In genomic region chr17:29732209-29732608, GRCh38 we compare ENCODE assay signal across 20 cellular contexts.
DNase-seq lines count a peak whose midpoint lies in the region; ATAC-seq, FAIRE-seq and TF ChIP-seq lines count a peak whose summit lies in the region.
"Had no signal": no experiment of that assay in that cellular context is flagged by ENCODE, and none has a peak within 500 bp of the region (broad histone marks: within the 10 kb centered on the region; RNA-seq: fewer than 3 reads in every experiment).

No MANE protein-coding gene starts in this region.

- H3K27ac ChIP-seq in Panc1 (ENCODE audit: low read length) (peak overlapping the region; percentile 30), keratinocyte (ENCODE audit: control insufficient read depth, insufficient read depth, low read length) (peak overlapping the region; percentile 98), smooth muscle cell (ENCODE audit: low read depth) (peak overlapping the region; percentile 82)
- H3K27ac ChIP-seq: uterus had no signal

- FAIRE-seq in keratinocyte (lab: Jason Lieb, UNC) = no peak

- intact Hi-C loops in Panc1 (cut with micrococcal nuclease; ENCODE audit: unreplicated experiment) = no loop called here

- 77% methylated on average over 1 of the region's 1 CpG for WGBS in smooth muscle cell (ENCODE audit: low lambda C conversion rate)

- no peaks in the 10 kb centered on the region for H3K9me3 Mint-ChIP-seq in activated naive CD8-positive, alpha-beta T cell (ENCODE audit: low read depth)
- peaks cover 12% of the 10 kb centered on the region for H3K9me3 Mint-ChIP-seq in activated naive CD8-positive, alpha-beta T cell treated with anti-CD3 and anti-CD28 coated beads for 36 hours
- H3K9me3 Mint-ChIP-seq: activated T-helper 17 cell treated with anti-CD3 and anti-CD28 coated beads, Interleukin-2, amount 50 U/mL, for 72 hours had no signal

- peak overlapping the region; percentile 25 for H2AFZ ChIP-seq in keratinocyte (ENCODE audit: control insufficient read depth, low read length)
- H2AFZ ChIP-seq in smooth muscle cell (ENCODE audit: low read depth) = no peak overlapping the region

- peaks cover 14% of the 10 kb centered on the region for H3K4me1 ChIP-seq in Panc1 (ENCODE audit: control insufficient read depth, insufficient read depth, low read length)
- H3K4me1 ChIP-seq in keratinocyte (ENCODE audit: control insufficient read depth, extremely low read depth, insufficient read depth, low read length) = peaks cover 28% of the 10 kb centered on the region
- H3K4me1 ChIP-seq in smooth muscle cell (ENCODE audit: low read depth) = peaks cover 6% of the 10 kb centered on the region
- H3K4me1 ChIP-seq: uterus had no signal

- DNase-seq in activated naive CD8-positive, alpha-beta T cell treated with anti-CD3 and anti-CD28 coated beads for 36 hours = no peak
- DNase-seq in Panc1 (ENCODE audit: low read depth, low spot score) (no peak), keratinocyte (ENCODE audit: low read depth, low spot score) (no peak), smooth muscle cell (lab: John Stamatoyannopoulos, UW; ENCODE audit: unreplicated experiment) (no peak)
- no peak for DNase-seq in stimulated activated CD4-positive, alpha-beta T cell treated with anti-CD3 and anti-CD28 coated beads, Interleukin-2, amount 100 ng/mL, for 48 hours
- DNase-seq in stimulated activated CD4-positive, alpha-beta T cell treated with anti-CD3 and anti-CD28 coated beads, Interleukin-4, amount 100 ng/mL, for 24 hours = no peak
- DNase-seq: activated CD4-positive, alpha-beta T cell treated with anti-CD3 and anti-CD28 coated beads, Interleukin-2, amount 50 U/mL, for 1 hour; amniotic stem cell; BE2C; caudate nucleus; NCI-H2107; NCI-H510A treated with DMSO at 0.1 percent for 48 hours; stimulated activated CD4-positive, alpha-beta T cell treated with anti-CD3 and anti-CD28 coated beads, Interleukin-4, amount 100 ng/mL, for 4 hours; substantia nigra; T-helper 1 cell; uterus had no signal

- no peak overlapping the region for H3K4me3 Mint-ChIP-seq in activated naive CD8-positive, alpha-beta T cell
- H3K4me3 Mint-ChIP-seq in activated naive CD8-positive, alpha-beta T cell treated with anti-CD3 and anti-CD28 coated beads for 36 hours = no peak overlapping the region
- H3K4me3 Mint-ChIP-seq: activated T-helper 17 cell treated with anti-CD3 and anti-CD28 coated beads, Interleukin-2, amount 50 U/mL, for 72 hours; neural crest cell had no signal

- BruUV-seq in Panc1 (replicated peaks; lab: Mats Ljungman, UMichigan) = no TSS peak

- POLR2A ChIA-PET in Panc1 (lab: Charles Lee) = interaction anchor here (1.2 kb wide), 1 partner anchor 12 kb away, joined by 9 read pairs; no protein-coding TSS in a partner anchor

- H3K9me1 ChIP-seq in keratinocyte (ENCODE audit: control insufficient read depth, extremely low read depth, insufficient read depth, low read length) = no peaks in the 10 kb centered on the region

- H3K79me2 ChIP-seq in keratinocyte (ENCODE audit: control insufficient read depth, insufficient read depth, low read length) (no peaks in the 10 kb centered on the region), smooth muscle cell (ENCODE audit: low read depth) (no peaks in the 10 kb centered on the region)

- dilution Hi-C loops in keratinocyte (cut with MboI; ENCODE audit: extremely low pct_ligation_motif_present, low sequenced_read_pairs) = no loop called here

- peaks cover 11% of the 10 kb centered on the region for H3K36me3 Mint-ChIP-seq in activated naive CD8-positive, alpha-beta T cell
- H3K36me3 Mint-ChIP-seq in activated naive CD8-positive, alpha-beta T cell treated with anti-CD3 and anti-CD28 coated beads for 36 hours = peaks cover 36% of the 10 kb centered on the region

- no peak for TF ChIP-seq CTCF in Panc1 (IDR thresholded peaks at IDR 0.05)
- no peak for TF ChIP-seq CTCF in keratinocyte (optimal IDR thresholded peaks at IDR 0.05 in 1 of 3, IDR thresholded peaks at IDR 0.05 in 1 of 3, conservative IDR thresholded peaks at IDR 0.05 in 1 of 3; ENCODE audit: extremely low read depth in 1 of 3, insufficient read depth in 2 of 3, low read length in 3 of 3)
- TF ChIP-seq CTCF in smooth muscle cell (IDR thresholded peaks at IDR 0.05; ENCODE audit: borderline replicate concordance, insufficient read depth, poor library complexity, severe bottlenecking) = no peak

- peak overlapping the region; percentile 78 for H3K27ac Mint-ChIP-seq in activated naive CD8-positive, alpha-beta T cell
- no peak overlapping the region for H3K27ac Mint-ChIP-seq in activated naive CD8-positive, alpha-beta T cell treated with anti-CD3 and anti-CD28 coated beads for 36 hours
- H3K27ac Mint-ChIP-seq: activated T-helper 17 cell treated with anti-CD3 and anti-CD28 coated beads, Interleukin-2, amount 50 U/mL, for 72 hours had no signal

- no peak for ATAC-seq in Panc1
- no peak for ATAC-seq in GM21723 (IDR thresholded peaks at IDR 0.05; ENCODE audit: unreplicated experiment)
- ATAC-seq: activated T-helper 17 cell treated with anti-CD3 and anti-CD28 coated beads, Interleukin-2, amount 50 U/mL, for 72 hours had no signal

- H3F3A ChIP-seq in smooth muscle cell (ENCODE audit: low read depth) = no peaks in the 10 kb centered on the region

- H4K20me1 ChIP-seq in keratinocyte (ENCODE audit: control insufficient read depth, extremely low read depth, insufficient read depth, low read length) = no peaks in the 10 kb centered on the region
- H4K20me1 ChIP-seq in smooth muscle cell (ENCODE audit: low read depth) = no peaks in the 10 kb centered on the region

- no peaks in the 10 kb centered on the region for H3K27me3 Mint-ChIP-seq in activated naive CD8-positive, alpha-beta T cell
- H3K27me3 Mint-ChIP-seq in activated naive CD8-positive, alpha-beta T cell treated with anti-CD3 and anti-CD28 coated beads for 36 hours = no peaks in the 10 kb centered on the region
- H3K27me3 Mint-ChIP-seq: activated T-helper 17 cell treated with anti-CD3 and anti-CD28 coated beads, Interleukin-2, amount 50 U/mL, for 72 hours had no signal

- H3K9me3 ChIP-seq in Panc1 (ENCODE audit: control insufficient read depth, insufficient read depth, low read depth, low read length) (no peaks in the 10 kb centered on the region), keratinocyte (ENCODE audit: control insufficient read depth, low read depth, low read length) (no peaks in the 10 kb centered on the region), smooth muscle cell (replicated peaks; ENCODE audit: low read depth) (no peaks in the 10 kb centered on the region)
- H3K9me3 ChIP-seq: BE2C, uterus had no signal

- H3K4me3 ChIP-seq in Panc1 (ENCODE audit: low read depth in 2 of 2, low read length in 2 of 2) (no peak overlapping the region), keratinocyte (ENCODE audit: control insufficient read depth in 2 of 3, extremely low read depth in 1 of 3, insufficient read depth in 2 of 3, low read depth in 1 of 3, low read length in 3 of 3) (peak overlapping the region in 2 of 3 experiments; percentile 41 to 48), smooth muscle cell (no peak overlapping the region)
- H3K4me3 ChIP-seq: uterus had no signal

- peaks cover 61% of the 10 kb centered on the region for H3K4me1 Mint-ChIP-seq in activated naive CD8-positive, alpha-beta T cell (ENCODE audit: low read depth)
- peaks cover 40% of the 10 kb centered on the region for H3K4me1 Mint-ChIP-seq in activated naive CD8-positive, alpha-beta T cell treated with anti-CD3 and anti-CD28 coated beads for 36 hours

- H3K36me3 ChIP-seq in Panc1 (ENCODE audit: control insufficient read depth, insufficient read depth, low read length) (no peaks in the 10 kb centered on the region), keratinocyte (ENCODE audit: control insufficient read depth in 2 of 2, extremely low read depth in 1 of 2, insufficient read depth in 2 of 2, low read length in 2 of 2) (peaks cover 0 to 3% of the 10 kb centered on the region in 2 experiments), smooth muscle cell (ENCODE audit: low read depth) (no peaks in the 10 kb centered on the region)
- H3K36me3 ChIP-seq: BE2C, uterus had no signal

- no peaks in the 10 kb centered on the region for H3K27me3 ChIP-seq in Panc1 (ENCODE audit: control insufficient read depth, insufficient read depth, low read length)
- H3K27me3 ChIP-seq in keratinocyte (ENCODE audit: control insufficient read depth, extremely low read depth, insufficient read depth, low read length) = no peaks in the 10 kb centered on the region
- no peaks in the 10 kb centered on the region for H3K27me3 ChIP-seq in smooth muscle cell (ENCODE audit: low read depth)
- H3K27me3 ChIP-seq: BE2C, uterus had no signal

- H3K4me2 ChIP-seq in keratinocyte (ENCODE audit: control insufficient read depth, extremely low read depth, insufficient read depth, low read depth, low read length) = peak overlapping the region; percentile 90
- peak overlapping the region; percentile 53 for H3K4me2 ChIP-seq in smooth muscle cell

- in situ Hi-C loops in Panc1 (cut with HindIII; ENCODE audit: low pct_unique_long_range_greater_than_20kb, low sequenced_read_pairs) = no loop called here

- CTCF ChIA-PET in Panc1 (lab: Charles Lee) = no interaction called here

- H3K9ac ChIP-seq in keratinocyte (ENCODE audit: control insufficient read depth, extremely low read depth, insufficient read depth, low read length) = peak overlapping the region; percentile 83
- H3K9ac ChIP-seq in smooth muscle cell (ENCODE audit: low read depth) = peak overlapping the region; percentile 44

Comparison
In these comparisons a context has a peak if more than half of its experiments do, and no peak if none do; other contexts are left out.
1. H3K27ac ChIP-seq: peak in every context shown above with its lines; median percentile 98 in keratinocyte; 82 in smooth muscle cell; 30 in Panc1.
2. H3K4me3 ChIP-seq: peak in keratinocyte (2 of 3); none in Panc1 (0 of 2) and smooth muscle cell (single experiment).